ENCODE assay signal across 25 cellular contexts in the genomic region with DNA sequence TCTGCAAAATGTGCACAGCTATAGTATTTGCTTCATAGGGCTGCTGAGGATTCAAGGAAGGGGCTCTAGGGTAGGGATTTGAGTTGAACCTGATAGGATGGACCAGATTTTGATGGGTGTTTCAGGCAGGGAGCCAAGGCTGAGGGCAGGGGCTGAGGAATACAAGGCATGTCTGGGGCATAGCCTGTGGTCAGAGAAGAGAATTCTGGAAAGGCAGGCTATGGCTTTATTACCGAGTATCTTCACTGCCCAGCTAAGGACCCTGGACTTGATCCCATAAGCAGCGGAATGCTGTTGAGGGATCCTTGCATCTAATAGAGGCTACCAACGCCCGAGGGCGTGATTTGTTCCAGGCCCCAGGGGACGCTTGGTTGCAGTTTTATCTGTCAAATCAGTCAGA.
"Had no signal": no experiment of that assay in that cellular context is flagged by ENCODE, and none has a peak within 500 bp of the region (broad histone marks: within the 10 kb centered on the region; RNA-seq: fewer than 3 reads in every experiment).

No MANE protein-coding gene starts in this region.

- H3K9me3 ChIP-seq: ascending aorta had no signal

- H3K4me3 ChIP-seq: ascending aorta, cardiac muscle cell had no signal

- H3K36me3 ChIP-seq: ascending aorta, cardiac muscle cell, WERI-Rb-1 had no signal

- H3K27me3 ChIP-seq: ascending aorta had no signal

- DNase-seq: activated CD4-positive, alpha-beta T cell treated with anti-CD3 and anti-CD28 coated beads for 1 hour; activated CD4-positive, alpha-beta T cell treated with anti-CD3 and anti-CD28 coated beads for 48 hours; activated CD4-positive, CD25-positive, alpha-beta regulatory T cell; activated CD8-positive, alpha-beta T cell treated with anti-CD3 and anti-CD28 coated beads for 36 hours; activated naive CD4-positive, alpha-beta T cell; activated naive CD4-positive, alpha-beta T cell treated with anti-CD3 and anti-CD28 coated beads, Interleukin-2, amount 50 U/mL, for 16 hours; activated naive CD8-positive, alpha-beta T cell treated with anti-CD3 and anti-CD28 coated beads for 36 hours; activated T-cell treated with anti-CD3 and anti-CD28 coated beads, Interleukin-2, amount 50 U/mL, for 1 hour; activated T-cell treated with anti-CD3 and anti-CD28 coated beads, Interleukin-2, amount 50 U/mL, for 72 hours; amygdala; NCI-H1436; NCI-H1694; NCI-H1930; NCI-H2081 treated with DMSO at 0.1 percent for 48 hours; NCI-H345; NCI-H524 treated with DMSO at 0.1 percent for 48 hours; Right ventricle myocardium superior; SW 1271; T-helper 1 cell; T-helper 2 cell; T-helper 9 cell; WERI-Rb-1 had no signal

- H3K27ac ChIP-seq: cardiac muscle cell, WERI-Rb-1 had no signal

- ATAC-seq: activated CD8-positive, alpha-beta T cell treated with anti-CD3 and anti-CD28 coated beads for 36 hours; activated T-cell treated with anti-CD3 and anti-CD28 coated beads, Interleukin-2, amount 50 U/mL, for 72 hours; activated T-helper 17 cell treated with anti-CD3 and anti-CD28 coated beads, Interleukin-2, amount 50 U/mL, for 72 hours had no signal
